8 cellular contexts compared by ENCODE assay signal in genomic region chr15:55526559-55527036, GRCh38. TPM values are rescaled to one million over a fixed set of nuclear protein-coding genes. Genes with fewer than 3 reads are reported as not detected.
DNase-seq lines count a peak whose midpoint lies in the region; ATAC-seq and TF ChIP-seq lines count a peak whose summit lies in the region.

No MANE protein-coding gene starts in this region.

- H3K36me3 Mint-ChIP-seq in effector memory CD8-positive, alpha-beta T cell (ENCODE audit: insufficient read depth) = peaks cover 2% of the 10 kb centered on the region
- peaks cover 17% of the 10 kb centered on the region for H3K36me3 Mint-ChIP-seq in neural crest cell (ENCODE audit: low read depth)

- DNase-seq in NCI-H524 (lab: John Stamatoyannopoulos, UW) (peak; percentile 3 to 31), NCI-H524 treated with DMSO at 0.1 percent for 48 hours (lab: John Stamatoyannopoulos, UW) (no peak), RPMI7951 (ENCODE audit: low read depth) (peak; percentile 71), neural crest cell (ENCODE audit: low read depth, low spot score) (no peak), NCI-H128 (lab: John Stamatoyannopoulos, UW; ENCODE audit: unreplicated experiment) (no peak)
- no peak for DNase-seq in effector memory CD8-positive, alpha-beta T cell

- no peak overlapping the region for H3K27ac Mint-ChIP-seq in effector memory CD8-positive, alpha-beta T cell
- no peak overlapping the region for H3K27ac Mint-ChIP-seq in neural crest cell (ENCODE audit: unreplicated experiment)

- H3K4me1 Mint-ChIP-seq in effector memory CD8-positive, alpha-beta T cell (ENCODE audit: low read depth in 2 of 2) = no peaks in the 10 kb centered on the region
- H3K4me1 Mint-ChIP-seq in neural crest cell = peaks cover 4% of the 10 kb centered on the region

- ATAC-seq in GM19035 (IDR thresholded peaks at IDR 0.05; ENCODE audit: unreplicated experiment) (peak; percentile 81), HG03521 (IDR thresholded peaks at IDR 0.05; ENCODE audit: unreplicated experiment) (peak; percentile 82)
- peak; percentile 48 for ATAC-seq in effector memory CD8-positive, alpha-beta T cell (replicated peaks)

- peak; percentile 66 for TF ChIP-seq CTCF in neural crest cell (conservative IDR thresholded peaks at IDR 0.05)

- H3K4me3 Mint-ChIP-seq in effector memory CD8-positive, alpha-beta T cell = no peak overlapping the region
- H3K4me3 Mint-ChIP-seq in neural crest cell = no peak overlapping the region

- no peaks in the 10 kb centered on the region for H3K9me3 Mint-ChIP-seq in effector memory CD8-positive, alpha-beta T cell
- peaks cover 14% of the 10 kb centered on the region for H3K9me3 Mint-ChIP-seq in neural crest cell

- H3K27me3 Mint-ChIP-seq in effector memory CD8-positive, alpha-beta T cell = peaks cover 42 to 51% of the 10 kb centered on the region in 2 donors
- no peaks in the 10 kb centered on the region for H3K27me3 Mint-ChIP-seq in neural crest cell (ENCODE audit: low read depth)

RNA-seq across cellular contexts. Expression of gene DNAAF4, which starts 18.6 kb away (rescaled TPM):
- total RNA-seq in RPMI7951 (2014; rRNA removed; shearing (Covaris generic)) = 4.3 and 5.2 TPM in 2 replicates
- 5.1 and 5.3 TPM in 2 replicates for total RNA-seq in neural crest cell

Comparison
In these comparisons a context has a peak if more than half of its experiments do, and no peak if none do; other contexts are left out.
1. DNase-seq: peak in NCI-H524 (2 of 2) and RPMI7951 (single experiment); none in NCI-H524 treated with DMSO at 0.1 percent for 48 hours (single experiment), effector memory CD8-positive, alpha-beta T cell (0 of 3), neural crest cell (single experiment) and NCI-H128 (single experiment).
2. Peak in every context shown above with its lines, with median percentiles within 50 percentile points of each other: ATAC-seq.